20 cellular contexts compared by ENCODE assay signal in genomic region chr16:1070084-1070987, GRCh38. TPM values are rescaled to one million over a fixed set of nuclear protein-coding genes. Genes with fewer than 3 reads are reported as not detected.
A peak's percentile ranks its signal among the peaks of the same experiment; 100 is the strongest.
DNase-seq lines count a peak whose midpoint lies in the region; ATAC-seq and TF ChIP-seq lines count a peak whose summit lies in the region.
"Had no signal": no experiment of that assay in that cellular context is flagged by ENCODE, and none has a peak within 500 bp of the region (broad histone marks: within the 10 kb centered on the region; RNA-seq: fewer than 3 reads in every experiment).

No MANE protein-coding gene starts in this region.

- no peaks in the 10 kb centered on the region; the same call in 1 of the 2 replicates for H3K4me1 ChIP-seq in HEK293 (ENCODE audit: control insufficient read depth, insufficient read depth, low read length)
- H3K4me1 ChIP-seq in left lung: no peaks in the 10 kb centered on the region
- H3K4me1 ChIP-seq: BE2C, SJSA1 had no signal

- no peaks in the 10 kb centered on the region for H3K36me3 Mint-ChIP-seq in WTC11
- H3K36me3 Mint-ChIP-seq in nephron progenitor cell (ENCODE audit: low read depth): no peaks in the 10 kb centered on the region

- TF ChIP-seq CTCF in HEK293 (tag by site-specific recombination; IDR thresholded peaks at IDR 0.05) (no peak), WTC11 (IDR thresholded peaks at IDR 0.05) (no peak), nephron progenitor cell (IDR thresholded peaks at IDR 0.05) (no peak), left lung (IDR thresholded peaks at IDR 0.05) (no peak)

- no peak overlapping the region for H3K27ac Mint-ChIP-seq in WTC11
- no peak overlapping the region for H3K27ac Mint-ChIP-seq in nephron progenitor cell
- H3K27ac Mint-ChIP-seq: H9 had no signal

- intact Hi-C loops in left lung (cut with DNase I): no loop called here

- H3K9me3 ChIP-seq in HEK293 (ENCODE audit: control insufficient read depth, insufficient read depth, low read depth, low read length) (no peaks in the 10 kb centered on the region), left lung (no peaks in the 10 kb centered on the region)
- H3K9me3 ChIP-seq: BE2C, SJSA1 had no signal

- H3K27me3 ChIP-seq in left lung: peaks cover 36 to 100% of the 10 kb centered on the region in 2 donors

- H3K36me3 ChIP-seq in HEK293 (ENCODE audit: control insufficient read depth in 2 of 2, insufficient read depth in 1 of 2, low read length in 2 of 2): no peaks in the 10 kb centered on the region
- no peaks in the 10 kb centered on the region for H3K36me3 ChIP-seq in left lung
- H3K36me3 ChIP-seq: BE2C, SJSA1 had no signal

- no peak overlapping the region for H3K4me3 ChIP-seq in HEK293 (ENCODE audit: low read depth, low read length)
- H3K4me3 ChIP-seq in left lung: no peak overlapping the region
- H3K4me3 ChIP-seq: SJSA1 had no signal

- POLR2A ChIA-PET in HEK293 (lab: Yijun Ruan, JAX): interaction anchor here (0.5 kb wide), 1 partner anchor 40 kb away, joined by 6 read pairs; no protein-coding TSS in a partner anchor
- POLR2A ChIA-PET in WTC11 (lab: Charles Lee): no interaction called here

- no peak overlapping the region for H3K4me3 Mint-ChIP-seq in WTC11
- peak overlapping the region; percentile 34 for H3K4me3 Mint-ChIP-seq in nephron progenitor cell
- H3K4me3 Mint-ChIP-seq: H9 had no signal

- H3K9me3 Mint-ChIP-seq in WTC11 (no peaks in the 10 kb centered on the region), nephron progenitor cell (no peaks in the 10 kb centered on the region)
- H3K9me3 Mint-ChIP-seq: H9 had no signal

- H3K27ac ChIP-seq in HEK293 (ENCODE audit: extremely low read depth, low read depth, low read length) (no peak overlapping the region), left lung (no peak overlapping the region)
- H3K27ac ChIP-seq: HL-60, SJSA1 had no signal

- CTCF ChIA-PET in HEK293 (lab: Yijun Ruan, JAX): interaction anchor here (3.5 kb wide), 1 partner anchor 13 kb away, joined by 28 read pairs; no protein-coding TSS in a partner anchor
- CTCF ChIA-PET in WTC11 (lab: Charles Lee): interaction anchor here (3.2 to 9.0 kb wide), 2 partner anchors 14 to 33 kb away, joined by 18 to 97 read pairs; no protein-coding TSS in a partner anchor

- ATAC-seq in WTC11 (no peak), GM21619 (IDR thresholded peaks at IDR 0.05; ENCODE audit: unreplicated experiment) (no peak), left lung (no peak)
- ATAC-seq: Right ventricle myocardium inferior had no signal

- H3K27me3 Mint-ChIP-seq in WTC11 (ENCODE audit: low read depth) (peaks cover 6% of the 10 kb centered on the region; the same call in 1 of the 2 replicates), nephron progenitor cell (ENCODE audit: low read depth, poor library complexity) (peaks cover 39% of the 10 kb centered on the region)

- DNase-seq in COR-L47 (lab: John Stamatoyannopoulos, UW) (peak; percentile 42), WTC11 (ENCODE audit: low spot score) (no peak), nephron progenitor cell (no peak), left lung (no peak)
- DNase-seq in stimulated activated CD4-positive, alpha-beta T cell treated with anti-CD3 and anti-CD28 coated beads, Interleukin-1b, Interleukin-23, amount 100 ng/mL, for 48 hours: no peak
- DNase-seq: BE2C, DMS79, H9, KG1, NCI-H1092 treated with DMSO at 0.1 percent for 48 hours, NCI-H2081, NCI-H2171, NCI-H446 treated with DMSO at 0.1 percent for 48 hours had no signal

- H3K4me1 Mint-ChIP-seq in WTC11 (peaks cover 3% of the 10 kb centered on the region), nephron progenitor cell (peaks cover 20% of the 10 kb centered on the region)

TF ChIP-seq in HEK293, 187 proteins besides CTCF, POLR2A, EP300 and RAD21 (continues in another document):
- TF ChIP-seq HOXA7 (CRISPR knock-in tag; IDR thresholded peaks at IDR 0.05; ENCODE audit: borderline replicate concordance) (no peak), ZNF16 (tag by site-specific recombination; IDR thresholded peaks at IDR 0.05; ENCODE audit: low read depth) (no peak), PBX3 (CRISPR knock-in tag; IDR thresholded peaks at IDR 0.05) (no peak), WT1 (tag by site-specific recombination; IDR thresholded peaks at IDR 0.05) (0 out of 2 replicates have a peak, but pooled peaks have one; percentile 22), ZNF184 (tag by site-specific recombination; IDR thresholded peaks at IDR 0.05) (no peak), ZSCAN23 (tag by site-specific recombination; IDR thresholded peaks at IDR 0.05) (no peak), ZNF112 (tag by site-specific recombination; IDR thresholded peaks at IDR 0.05) (no peak), ZNF121 (tag by site-specific recombination; IDR thresholded peaks at IDR 0.05) (no peak), ZNF639 (tag by site-specific recombination; IDR thresholded peaks at IDR 0.05) (no peak), ZNF701 (tag by site-specific recombination; IDR thresholded peaks at IDR 0.05) (no peak), ZNF677 (tag by site-specific recombination; IDR thresholded peaks at IDR 0.05) (no peak), ZNF324 (tag by site-specific recombination; IDR thresholded peaks at IDR 0.05) (no peak)

TF ChIP-seq in WTC11, 78 proteins besides CTCF, POLR2A, EP300 and RAD21:
- TF ChIP-seq ZNF423 (CRISPR knock-in tag; IDR thresholded peaks at IDR 0.05) (peak; percentile 87), ESRRA (CRISPR knock-in tag; IDR thresholded peaks at IDR 0.05; ENCODE audit: borderline replicate concordance) (no peak)

RNA-seq across cellular contexts. Expression of gene SSTR5, which starts 2.2 kb away (rescaled TPM):
- total RNA-seq in WTC11 (2021) (0.61 to 0.85 TPM (median 0.78 TPM) in 3 replicates), left lung (not detected)
- total RNA-seq: A673, OCI-LY7, SJSA1 had no signal

RNA-seq across cellular contexts. Expression of gene C1QTNF8, which starts 25.7 kb away (rescaled TPM):
- total RNA-seq in WTC11 (2021) (0.13 to 0.16 TPM in 2 of 3 replicates, not detected in the other), left lung (not detected)
- total RNA-seq: A673, H9, OCI-LY7, SJSA1 had no signal
